ENCODE assay signal across 9 cellular contexts in genomic region chr1:11281518-11282331, GRCh38. TPM values are rescaled to one million over a fixed set of nuclear protein-coding genes. Genes with fewer than 3 reads are reported as not detected.
DNase-seq lines count a peak whose midpoint lies in the region; ATAC-seq and TF ChIP-seq lines count a peak whose summit lies in the region.
"Had no signal": no experiment of that assay in that cellular context is flagged by ENCODE, and none has a peak within 500 bp of the region (broad histone marks: within the 10 kb centered on the region; RNA-seq: fewer than 3 reads in every experiment).

No MANE protein-coding gene starts in this region.

- H3K36me3 Mint-ChIP-seq in HFFc6 (ENCODE audit: low read depth): peaks cover 17% of the 10 kb centered on the region

- H3K4me1 ChIP-seq in lung (ENCODE audit: control insufficient read depth in 2 of 2, insufficient read depth in 2 of 2, low read length in 2 of 2) (peaks cover 9 to 14% of the 10 kb centered on the region in 2 donors), suprapubic skin (peaks cover 8% of the 10 kb centered on the region)

- H3K4me3 ChIP-seq in AG04449 (ENCODE audit: low read depth, low read length) (no peak overlapping the region), lung (no peak overlapping the region), suprapubic skin (no peak overlapping the region)

- TF ChIP-seq CTCF in AG04449 (IDR thresholded peaks at IDR 0.05; ENCODE audit: insufficient read depth, low read length, missing control alignments): no peak
- no peak for TF ChIP-seq CTCF in HFFc6 (IDR thresholded peaks at IDR 0.05)
- no peak for TF ChIP-seq CTCF in lung (IDR thresholded peaks at IDR 0.05; ENCODE audit: control extremely low read depth, extremely low read depth)
- TF ChIP-seq CTCF in suprapubic skin (IDR thresholded peaks at IDR 0.05): no peak

- H3K27ac Mint-ChIP-seq in HFFc6: peak overlapping the region; percentile 14

- H3K27me3 Mint-ChIP-seq in HFFc6 (ENCODE audit: insufficient read depth): no peaks in the 10 kb centered on the region; the same call in 1 of the 2 replicates

- H3K36me3 ChIP-seq in lung (ENCODE audit: control insufficient read depth in 2 of 2, insufficient read depth in 2 of 2, low read length in 2 of 2): peaks cover 8 to 12% of the 10 kb centered on the region in 2 donors
- peaks cover 32% of the 10 kb centered on the region for H3K36me3 ChIP-seq in suprapubic skin

- H3K27me3 ChIP-seq in lung (ENCODE audit: control insufficient read depth, insufficient read depth) (no peaks in the 10 kb centered on the region), suprapubic skin (no peaks in the 10 kb centered on the region)

- H3K27ac ChIP-seq in lung (ENCODE audit: low read depth in 1 of 2, low read length in 1 of 2) (peak overlapping the region in 1 of 2 donors; percentile 75), suprapubic skin (no peak overlapping the region)

- H3K9me3 Mint-ChIP-seq in HFFc6: no peaks in the 10 kb centered on the region

- CTCF ChIA-PET in AG04449 (lab: Yijun Ruan, JAX): interaction anchor here (0.6 to 4.5 kb wide), 3 partner anchors 40 to 360 kb away, joined by 3 to 20 read pairs (median 4); no protein-coding TSS in a partner anchor

- no peak for TF ChIP-seq EP300 in suprapubic skin (IDR thresholded peaks at IDR 0.05)

- H3K4me3 Mint-ChIP-seq in HFFc6: peak overlapping the region; percentile 2; the same call in 1 of the 2 replicates

- ATAC-seq in lung (ENCODE audit: insufficient read depth, low FRiP score): peak; percentile 35
- no peak for ATAC-seq in activated CD4-positive, CD25-positive, alpha-beta regulatory T cell treated with anti-CD3 and anti-CD28 coated beads, Interleukin-2, amount 50 U/mL, for 24 hours

- H3K9me3 ChIP-seq in lung (ENCODE audit: control insufficient read depth in 2 of 2, insufficient read depth in 1 of 2, low read length in 1 of 2) (no peaks in the 10 kb centered on the region), suprapubic skin (no peaks in the 10 kb centered on the region)

- no peak for TF ChIP-seq POLR2A in suprapubic skin (IDR thresholded peaks at IDR 0.05)

- H3K4me1 Mint-ChIP-seq in HFFc6 (ENCODE audit: low read depth): peaks cover 29% of the 10 kb centered on the region

- 30 to 32% methylated on average over 8 of the region's 8 CpGs for WGBS in lung, 2 donors
- WGBS in suprapubic skin: 53% methylated on average over 8 of the region's 8 CpGs

- POLR2A ChIA-PET in AG04449 (lab: Yijun Ruan, JAX): no interaction called here

- DNase-seq in AG04449 (ENCODE audit: low read depth, low spot score): peak; percentile 90
- DNase-seq in HFFc6: peak; percentile 73
- peak; percentile 88 for DNase-seq in astrocyte of the hippocampus (ENCODE audit: low read depth, low spot score)
- peak; percentile 54 for DNase-seq in lung (ENCODE audit: low spot score)
- no peak for DNase-seq in suprapubic skin (ENCODE audit: low spot score in 2 of 2)
- no peak for DNase-seq in NCI-H748 treated with DMSO at 0.1 percent for 48 hours (lab: John Stamatoyannopoulos, UW)
- no peak for DNase-seq in SHP77 (lab: John Stamatoyannopoulos, UW)
- DNase-seq: NCI-H1694 had no signal

RNA-seq across cellular contexts. Expression of gene UBIAD1, which starts 8.7 kb away (rescaled TPM):
- total RNA-seq in HFFc6 (2021; fragmentation: NEBNext Ultra II Directional; extraction: Animal tissue kit (Norgen Biotek cat#: 25700)): 10 to 100 TPM; 12.8 to 18.3 (median 13.8) TPM
- total RNA-seq in lung (10 to 100 TPM in 1 of 2 donors, 1 to 10 TPM in 1; 7.8 to 17.9 TPM), suprapubic skin (10 to 100 TPM; 17.1 to 26.8 (median 19.6) TPM)
- 10 to 100 TPM in 1 of 2 donors, 1 to 10 TPM in 1; 7.5 to 11.2 TPM for polyA plus RNA-seq in lung

RNA-seq across cellular contexts. Expression of gene MTOR, which starts 19.4 kb away (rescaled TPM):
- 10 to 100 TPM; 36.6 to 41.2 (median 38.2) TPM for total RNA-seq in HFFc6 (2021; fragmentation: NEBNext Ultra II Directional; extraction: Animal tissue kit (Norgen Biotek cat#: 25700))
- 10 to 100 TPM; 35.9 to 36.6 TPM for total RNA-seq in lung
- 10 to 100 TPM; 15.1 to 17.9 TPM for polyA plus RNA-seq in lung
- total RNA-seq in suprapubic skin: 10 to 100 TPM; 32.9 to 43.7 (median 39.3) TPM

Comparison
In these comparisons a context has a peak if more than half of its experiments do, and no peak if none do; other contexts are left out.
1. DNase-seq: peak in AG04449 (single experiment), HFFc6 (single experiment), astrocyte of the hippocampus (single experiment) and lung (single experiment); none in suprapubic skin (0 of 2), NCI-H748 treated with DMSO at 0.1 percent for 48 hours (single experiment) and SHP77 (0 of 2).